In the genomic region with DNA sequence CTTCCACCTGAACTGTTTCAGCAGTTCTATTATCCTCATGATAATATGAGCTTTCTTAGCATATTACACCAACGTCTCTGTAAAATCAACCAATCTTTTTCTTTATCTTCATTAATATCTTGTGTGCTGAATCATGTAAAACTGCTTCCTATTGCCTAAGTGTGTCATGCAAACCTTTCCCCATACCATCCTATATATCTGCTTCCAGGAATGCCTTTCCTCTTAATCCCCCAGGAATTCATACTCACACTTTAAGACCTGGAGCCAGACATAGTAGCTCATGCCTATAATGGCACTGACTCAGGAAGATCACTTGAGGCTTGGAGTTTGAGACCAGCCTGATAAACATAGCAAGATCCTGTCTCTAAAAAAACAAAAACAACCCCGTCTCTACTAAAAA, we compare ENCODE assay signal across 21 cellular contexts.
DNase-seq lines count a peak whose midpoint lies in the region; ATAC-seq and TF ChIP-seq lines count a peak whose summit lies in the region.
"Had no signal": no experiment of that assay in that cellular context is flagged by ENCODE, and none has a peak within 500 bp of the region (broad histone marks: within the 10 kb centered on the region; RNA-seq: fewer than 3 reads in every experiment).

No MANE protein-coding gene starts in this region.

- TF ChIP-seq CTCF in RWPE2 (IDR thresholded peaks at IDR 0.05; ENCODE audit: poor library complexity, severe bottlenecking) (no peak), prostate gland (IDR thresholded peaks at IDR 0.05) (no peak)

- ATAC-seq in RWPE2 (ENCODE audit: low read depth) (peak; percentile 93), GM21515 (IDR thresholded peaks at IDR 0.05; ENCODE audit: unreplicated experiment) (no peak)
- ATAC-seq: heart left ventricle; naive thymus-derived CD4-positive, alpha-beta T cell had no signal

- whole genome bisulfite sequencing in prostate gland, result 82% methylated on average over 2 of the region's 2 CpGs

- H3K4me1 ChIP-seq in RWPE2 (ENCODE audit: insufficient read depth, poor library complexity, severe bottlenecking) (peaks cover 37% of the 10 kb centered on the region), prostate gland (replicated peaks) (peaks cover 20% of the 10 kb centered on the region)

- H3K4me3 ChIP-seq in RWPE2 (ENCODE audit: severe bottlenecking) (no peak overlapping the region), prostate gland (no peak overlapping the region)
- H3K4me3 ChIP-seq: heart left ventricle, lung, Peyer's patch, suprapubic skin had no signal

- H3K27ac ChIP-seq in RWPE2 (ENCODE audit: poor library complexity, severe bottlenecking) (peak overlapping the region; percentile 26), prostate gland (no peak overlapping the region)
- H3K27ac ChIP-seq: heart left ventricle, Peyer's patch, suprapubic skin had no signal

- no peaks in the 10 kb centered on the region for H3K27me3 ChIP-seq in RWPE2 (ENCODE audit: insufficient read depth, poor library complexity, severe bottlenecking)
- H3K27me3 ChIP-seq in prostate gland (replicated peaks; ENCODE audit: insufficient read depth), result no peaks in the 10 kb centered on the region
- H3K27me3 ChIP-seq: heart left ventricle, Peyer's patch, suprapubic skin had no signal

- H3K9me3 ChIP-seq in RWPE2 (ENCODE audit: severe bottlenecking) (no peaks in the 10 kb centered on the region), prostate gland (no peaks in the 10 kb centered on the region)
- H3K9me3 ChIP-seq: heart left ventricle, Peyer's patch, suprapubic skin had no signal

- intact Hi-C loops in prostate gland (cut with DNase I), result no loop called here

- no peaks in the 10 kb centered on the region for H3K36me3 ChIP-seq in RWPE2 (ENCODE audit: low read depth)
- no peaks in the 10 kb centered on the region for H3K36me3 ChIP-seq in prostate gland
- H3K36me3 ChIP-seq: heart left ventricle, Peyer's patch, suprapubic skin had no signal

- DNase-seq in HCEC 1CT (peak; percentile 78), RWPE2 (ENCODE audit: low spot score) (no peak), fibroblast of gingiva (ENCODE audit: low read depth) (peak; percentile 58), non-pigmented ciliary epithelial cell (ENCODE audit: low read depth) (peak; percentile 83), prostate gland (ENCODE audit: low spot score) (no peak), erythroblast (lab: John Stamatoyannopoulos, UW) (no peak)
- DNase-seq in activated CD4-positive, alpha-beta T cell treated with anti-CD3 and anti-CD28 coated beads for 48 hours, result no peak
- DNase-seq: activated CD8-positive, alpha-beta memory T cell treated with anti-CD3 and anti-CD28 coated beads, Interleukin-2, amount 50 U/mL, for 48 hours; activated effector memory CD4-positive, alpha-beta T cell treated with anti-CD3 and anti-CD28 coated beads, Interleukin-2, amount 50 U/mL, for 16 hours; H9; heart left ventricle; immature natural killer cell; naive thymus-derived CD4-positive, alpha-beta T cell; NCI-H1092; NCI-H748 treated with DMSO at 0.1 percent for 48 hours; Peyer's patch; small intestine; stimulated activated CD4-positive, alpha-beta T cell treated with anti-CD3 and anti-CD28 coated beads, Interleukin-4, amount 100 ng/mL, for 4 hours had no signal

- no peak for TF ChIP-seq POLR2A in prostate gland (IDR thresholded peaks at IDR 0.05)
- TF ChIP-seq POLR2A in erythroblast (IDR thresholded peaks at IDR 0.05; ENCODE audit: low read length), result no peak

Comparison
In these comparisons a context has a peak if more than half of its experiments do, and no peak if none do; other contexts are left out.
1. DNase-seq: peak in HCEC 1CT (single experiment), fibroblast of gingiva (single experiment) and non-pigmented ciliary epithelial cell (single experiment); none in RWPE2 (single experiment), prostate gland (single experiment), activated CD4-positive, alpha-beta T cell treated with anti-CD3 and anti-CD28 coated beads for 48 hours (single experiment) and erythroblast (0 of 2).